20 cellular contexts compared by ENCODE assay signal in genomic region chr3:168407381-168407780, GRCh38.
DNase-seq lines count a peak whose midpoint lies in the region; ATAC-seq and TF ChIP-seq lines count a peak whose summit lies in the region.
"Had no signal": no experiment of that assay in that cellular context is flagged by ENCODE, and none has a peak within 500 bp of the region (broad histone marks: within the 10 kb centered on the region; RNA-seq: fewer than 3 reads in every experiment).

No MANE protein-coding gene starts in this region.

- H3K4me2 ChIP-seq in GM23338 (no peak overlapping the region), PC-9 (no peak overlapping the region), mesendoderm (ENCODE audit: low read length) (no peak overlapping the region), SK-N-SH (no peak overlapping the region)
- H3K4me2 ChIP-seq: BLaER1 had no signal

- H3F3A ChIP-seq in GM23338 (replicated peaks; ENCODE audit: low read depth), result no peaks in the 10 kb centered on the region
- no peaks in the 10 kb centered on the region for H3F3A ChIP-seq in PC-9 (ENCODE audit: insufficient read depth, low read depth)
- no peaks in the 10 kb centered on the region for H3F3A ChIP-seq in SK-N-SH (replicated peaks; ENCODE audit: insufficient read depth)

- H3K4me3 Mint-ChIP-seq in GM23338, result no peak overlapping the region
- H3K4me3 Mint-ChIP-seq in endodermal cell, result no peak overlapping the region
- H3K4me3 Mint-ChIP-seq: B cell; CD4-positive, CD25-positive, alpha-beta regulatory T cell; CD8-positive, alpha-beta T cell had no signal

- H4K20me1 ChIP-seq in GM23338 (replicated peaks; ENCODE audit: insufficient read depth), result no peaks in the 10 kb centered on the region
- no peaks in the 10 kb centered on the region for H4K20me1 ChIP-seq in PC-9 (ENCODE audit: insufficient read depth)
- H4K20me1 ChIP-seq in SK-N-SH (ENCODE audit: insufficient read depth), result no peaks in the 10 kb centered on the region
- H4K20me1 ChIP-seq: BLaER1 had no signal

- TF ChIP-seq EP300 in SK-N-SH (IDR thresholded peaks at IDR 0.05; ENCODE audit: borderline replicate concordance in 1 of 2, low read depth in 1 of 2, low read length in 1 of 2), result no peak

- no peak overlapping the region for H2BK120ac ChIP-seq in mesendoderm (ENCODE audit: low read depth, low read length)

- no peak overlapping the region for H3K4ac ChIP-seq in mesendoderm (ENCODE audit: low read depth, low read length)

- no peak overlapping the region for H3K27ac ChIP-seq in GM23338 (ENCODE audit: low read depth)
- H3K27ac ChIP-seq in PC-9, result no peak overlapping the region
- no peak overlapping the region for H3K27ac ChIP-seq in endodermal cell (ENCODE audit: low read depth, low read length)
- H3K27ac ChIP-seq in mesendoderm (ENCODE audit: low read depth, low read length), result no peak overlapping the region
- no peak overlapping the region for H3K27ac ChIP-seq in SK-N-SH (ENCODE audit: low read depth in 2 of 2, low read length in 1 of 2)
- H3K27ac ChIP-seq: 22Rv1, BLaER1, C4-2B, GM23248 had no signal

- no peaks in the 10 kb centered on the region for H3K79me1 ChIP-seq in mesendoderm (ENCODE audit: low read length)

- H4K5ac ChIP-seq in mesendoderm (ENCODE audit: low read length), result no peak overlapping the region

- H3K9me3 ChIP-seq in PC-9 (ENCODE audit: insufficient read depth, low read depth) (peaks cover 4% of the 10 kb centered on the region; the same call in 1 of the 2 replicates), endodermal cell (ENCODE audit: control insufficient read depth, low read length) (no peaks in the 10 kb centered on the region), SK-N-SH (no peaks in the 10 kb centered on the region)
- H3K9me3 ChIP-seq: BLaER1 had no signal

- H3K27me3 Mint-ChIP-seq in GM23338 (ENCODE audit: insufficient read depth, low read depth, poor library complexity) (no peaks in the 10 kb centered on the region), endodermal cell (ENCODE audit: insufficient read depth) (no peaks in the 10 kb centered on the region)
- H3K27me3 Mint-ChIP-seq: B cell; CD4-positive, CD25-positive, alpha-beta regulatory T cell had no signal

- no peak overlapping the region for H2BK15ac ChIP-seq in mesendoderm (replicated peaks; ENCODE audit: low read depth)

- H3K79me2 ChIP-seq in GM23338 (replicated peaks; ENCODE audit: insufficient read depth) (no peaks in the 10 kb centered on the region), PC-9 (ENCODE audit: low read depth) (no peaks in the 10 kb centered on the region), mesendoderm (ENCODE audit: control insufficient read depth, insufficient read depth, low read length) (no peaks in the 10 kb centered on the region), SK-N-SH (ENCODE audit: insufficient read depth) (no peaks in the 10 kb centered on the region)

- H3K56ac ChIP-seq in mesendoderm (ENCODE audit: low read length), result no peak overlapping the region

- H3K23ac ChIP-seq in mesendoderm (ENCODE audit: low read length), result no peak overlapping the region

- peaks cover 8% of the 10 kb centered on the region; the same call in 2 of the 3 replicates for H3K4me1 Mint-ChIP-seq in GM23338
- peaks cover 2% of the 10 kb centered on the region for H3K4me1 Mint-ChIP-seq in endodermal cell
- H3K4me1 Mint-ChIP-seq: B cell; CD4-positive, CD25-positive, alpha-beta regulatory T cell had no signal

- DNase-seq in GM23338 (ENCODE audit: low spot score), result peak; percentile 57
- no peak for DNase-seq in PC-9
- DNase-seq in endodermal cell, result peak; percentile 57
- DNase-seq in mesendoderm, result peak; percentile 40
- DNase-seq in SK-N-SH, result no peak
- no peak for DNase-seq in COLO668 (lab: John Stamatoyannopoulos, UW; ENCODE audit: unreplicated experiment)
- DNase-seq: Calu3; CD4-positive, CD25-positive, alpha-beta regulatory T cell; CD8-positive, alpha-beta T cell; DMS53; DMS79 treated with DMSO at 0.1 percent for 48 hours; GF-D8; GM23248 had no signal

- CTCF ChIA-PET in PC-9 (lab: Charles Lee) (no interaction called here), SK-N-SH (lab: Yijun Ruan, JAX) (no interaction called here)

- H2AK5ac ChIP-seq in mesendoderm (ENCODE audit: low read length), result no peak overlapping the region

- ATAC-seq in GM23338 (peak; percentile 93), HG03469 (IDR thresholded peaks at IDR 0.05; ENCODE audit: unreplicated experiment) (no peak), HG03457 (IDR thresholded peaks at IDR 0.05; ENCODE audit: unreplicated experiment) (no peak)
- ATAC-seq: CD8-positive, alpha-beta T cell; HCT116 had no signal

- no TSS peak for BruUV-seq in PC-9 (replicated peaks; lab: Mats Ljungman, UMichigan)

- H3K4me3 ChIP-seq in GM23338 (no peak overlapping the region), PC-9 (no peak overlapping the region), endodermal cell (ENCODE audit: low read length) (no peak overlapping the region), mesendoderm (ENCODE audit: low read length) (no peak overlapping the region), SK-N-SH (ENCODE audit: low read depth in 2 of 2, low read length in 1 of 2) (no peak overlapping the region)
- H3K4me3 ChIP-seq: BLaER1, GM23248 had no signal

- POLR2A ChIA-PET in PC-9 (lab: Charles Lee; ENCODE audit: unreplicated experiment), result no interaction called here
- POLR2A ChIA-PET in SK-N-SH (lab: Yijun Ruan, JAX), result no interaction called here

- peak overlapping the region; percentile 81 for H3K27ac Mint-ChIP-seq in GM23338
- no peak overlapping the region for H3K27ac Mint-ChIP-seq in endodermal cell
- H3K27ac Mint-ChIP-seq: B cell; CD4-positive, CD25-positive, alpha-beta regulatory T cell; CD8-positive, alpha-beta T cell had no signal

- H3K36me3 ChIP-seq in GM23338 (ENCODE audit: insufficient read depth) (no peaks in the 10 kb centered on the region), PC-9 (ENCODE audit: low read depth) (no peaks in the 10 kb centered on the region), endodermal cell (ENCODE audit: control insufficient read depth, insufficient read depth, low read length) (no peaks in the 10 kb centered on the region), mesendoderm (ENCODE audit: control insufficient read depth, insufficient read depth, low read length) (no peaks in the 10 kb centered on the region), SK-N-SH (replicated peaks in 1 of 2; ENCODE audit: control insufficient read depth in 1 of 2, insufficient read depth in 2 of 2, low read length in 1 of 2) (no peaks in the 10 kb centered on the region)
- H3K36me3 ChIP-seq: BLaER1 had no signal

- H3K27me3 ChIP-seq in GM23338 (ENCODE audit: insufficient read depth) (no peaks in the 10 kb centered on the region), PC-9 (ENCODE audit: insufficient read depth, low read depth) (no peaks in the 10 kb centered on the region), endodermal cell (ENCODE audit: control insufficient read depth, insufficient read depth, low read length, poor library complexity, severe bottlenecking) (no peaks in the 10 kb centered on the region), mesendoderm (ENCODE audit: insufficient read depth, low read length, poor library complexity) (no peaks in the 10 kb centered on the region), SK-N-SH (ENCODE audit: insufficient read depth) (no peaks in the 10 kb centered on the region)
- H3K27me3 ChIP-seq: BLaER1 had no signal

- no peak overlapping the region for H2AFZ ChIP-seq in GM23338
- H2AFZ ChIP-seq in PC-9, result 0 out of 2 replicates have a peak overlapping the region, but pooled peaks have one; percentile 15
- no peak overlapping the region for H2AFZ ChIP-seq in SK-N-SH (ENCODE audit: low read depth)
- H2AFZ ChIP-seq: GM23248 had no signal

- H2BK5ac ChIP-seq in mesendoderm (ENCODE audit: low read length), result no peak overlapping the region

- H3K36me3 Mint-ChIP-seq in GM23338 (ENCODE audit: low read depth) (no peaks in the 10 kb centered on the region; the same call in 2 of the 3 replicates), endodermal cell (ENCODE audit: low read depth) (no peaks in the 10 kb centered on the region)
- H3K36me3 Mint-ChIP-seq: CD4-positive, CD25-positive, alpha-beta regulatory T cell; CD8-positive, alpha-beta T cell had no signal

- TF ChIP-seq CTCF in GM23338 (conservative IDR thresholded peaks at IDR 0.05; ENCODE audit: low read depth in 2 of 2) (no peak), PC-9 (conservative IDR thresholded peaks at IDR 0.05) (no peak), endodermal cell (conservative IDR thresholded peaks at IDR 0.05) (no peak), SK-N-SH (IDR thresholded peaks at IDR 0.05) (no peak)

- H3K9me2 ChIP-seq in GM23338 (ENCODE audit: insufficient read depth), result no peaks in the 10 kb centered on the region
- no peaks in the 10 kb centered on the region for H3K9me2 ChIP-seq in PC-9 (ENCODE audit: insufficient read depth)
- no peaks in the 10 kb centered on the region for H3K9me2 ChIP-seq in SK-N-SH

- H3K18ac ChIP-seq in mesendoderm (ENCODE audit: low read length), result no peak overlapping the region

- no peak overlapping the region for H4K8ac ChIP-seq in mesendoderm (ENCODE audit: low read depth, low read length)

- intact Hi-C loops in PC-9 (cut with micrococcal nuclease; ENCODE audit: unreplicated experiment), result no loop called here

- no peaks in the 10 kb centered on the region for H3K9me3 Mint-ChIP-seq in GM23338
- peaks cover 2% of the 10 kb centered on the region for H3K9me3 Mint-ChIP-seq in endodermal cell

- H3K4me1 ChIP-seq in GM23338 (ENCODE audit: insufficient read depth) (peaks cover 5% of the 10 kb centered on the region), PC-9 (replicated peaks; ENCODE audit: insufficient read depth) (no peaks in the 10 kb centered on the region), endodermal cell (ENCODE audit: control insufficient read depth, insufficient read depth, low read length) (no peaks in the 10 kb centered on the region), mesendoderm (ENCODE audit: control insufficient read depth, low read depth, low read length) (no peaks in the 10 kb centered on the region), SK-N-SH (ENCODE audit: control insufficient read depth in 1 of 2, insufficient read depth in 2 of 2, low read depth in 1 of 2, low read length in 1 of 2) (no peaks in the 10 kb centered on the region)
- H3K4me1 ChIP-seq: BLaER1 had no signal

- TF ChIP-seq RAD21 in SK-N-SH (IDR thresholded peaks at IDR 0.05; ENCODE audit: low read length), result no peak

- H3K9ac ChIP-seq in endodermal cell (ENCODE audit: extremely low read depth, low read length, poor library complexity, severe bottlenecking) (no peak overlapping the region), mesendoderm (ENCODE audit: low read length) (no peak overlapping the region), SK-N-SH (no peak overlapping the region)
- H3K9ac ChIP-seq: BLaER1, GM23248 had no signal

TF ChIP-seq in GM23338, 12 proteins besides CTCF, POLR2A, EP300 and RAD21 (continues in another document):
- TF ChIP-seq NANOG (IDR thresholded peaks at IDR 0.05; ENCODE audit: borderline replicate concordance) (no peak), JUNB (IDR thresholded peaks at IDR 0.05; ENCODE audit: unreplicated experiment) (no peak)

TF ChIP-seq in SK-N-SH, 30 proteins besides CTCF, POLR2A, EP300 and RAD21 (continues in another document):
- TF ChIP-seq SIN3A (IDR thresholded peaks at IDR 0.05; ENCODE audit: borderline replicate concordance, low read depth, low read length), result no peak
- no peak for TF ChIP-seq RCOR1 (IDR thresholded peaks at IDR 0.05; ENCODE audit: low read length)
- no peak for TF ChIP-seq MXI1 (IDR thresholded peaks at IDR 0.05; ENCODE audit: low read depth, low read length)
- TF ChIP-seq GATA2 (CRISPR knock-in tag; IDR thresholded peaks at IDR 0.05), result no peak
- TF ChIP-seq SMC3 (IDR thresholded peaks at IDR 0.05; ENCODE audit: low read depth, low read length), result no peak

Comparison
In these comparisons a context has a peak if more than half of its experiments do, and no peak if none do; other contexts are left out.
1. DNase-seq: peak in GM23338 (single experiment), endodermal cell (single experiment) and mesendoderm (single experiment); none in PC-9 (0 of 2), SK-N-SH (single experiment) and COLO668 (single experiment).